ENCODE assay signal across 24 cellular contexts in the genomic region with DNA sequence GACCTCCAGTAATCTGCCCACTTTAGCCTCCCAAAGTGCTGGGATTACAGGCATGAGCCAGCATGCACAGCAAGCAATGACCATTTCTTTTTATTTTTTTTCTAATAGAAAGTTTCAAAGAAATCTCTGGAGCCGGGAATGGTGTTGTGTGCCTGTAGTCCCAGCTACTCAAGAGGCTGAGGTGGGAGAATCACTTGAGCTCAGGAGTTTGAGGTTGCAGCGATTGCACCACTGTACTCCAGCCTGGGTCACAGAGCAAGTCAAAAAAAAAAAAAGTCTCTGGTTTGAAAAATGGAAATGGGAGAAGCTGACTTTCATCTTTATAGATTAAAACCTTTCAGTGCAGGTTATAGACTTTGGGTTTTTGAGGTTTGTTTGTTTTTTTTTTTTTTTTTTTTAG. TPM values are rescaled to one million over a fixed set of nuclear protein-coding genes. Genes with fewer than 3 reads are reported as not detected.
A peak's percentile ranks its signal among the peaks of the same experiment; 100 is the strongest.
DNase-seq lines count a peak whose midpoint lies in the region; ATAC-seq and TF ChIP-seq lines count a peak whose summit lies in the region.
"Had no signal": no experiment of that assay in that cellular context is flagged by ENCODE, and none has a peak within 500 bp of the region (broad histone marks: within the 10 kb centered on the region; RNA-seq: fewer than 3 reads in every experiment).

No MANE protein-coding gene starts in this region.

- H3K4me1 ChIP-seq in IMR-90 (ENCODE audit: control insufficient read depth, insufficient read depth, low read length) (peaks cover 25% of the 10 kb centered on the region), lower lobe of right lung (peaks cover 38% of the 10 kb centered on the region), transverse colon (peaks cover 14 to 74% (median 34%) of the 10 kb centered on the region in 4 donors)
- H3K4me1 ChIP-seq: BE2C had no signal

- H3K27me3 ChIP-seq in IMR-90 (ENCODE audit: control insufficient read depth, insufficient read depth, low read length) (no peaks in the 10 kb centered on the region), lower lobe of right lung (ENCODE audit: low read depth) (no peaks in the 10 kb centered on the region), transverse colon (no peaks in the 10 kb centered on the region)
- H3K27me3 ChIP-seq: BE2C; BLaER1 treated with 17β-estradiol and CSF1 and Interleukin-3, amounts not matched to agents 10 nM and 100 nM had no signal

- H2BK120ac ChIP-seq in IMR-90 (ENCODE audit: low read depth, low read length), result no peak overlapping the region

- no peak overlapping the region for H4K91ac ChIP-seq in IMR-90 (ENCODE audit: insufficient read depth, low read depth, low read length)

- POLR2A ChIA-PET in IMR-90 (lab: Charles Lee; ENCODE audit: unreplicated experiment), result no interaction called here

- H4K8ac ChIP-seq in IMR-90 (ENCODE audit: low read depth in 2 of 2, low read length in 2 of 2), result no peak overlapping the region

- no peak overlapping the region for H3K56ac ChIP-seq in IMR-90 (ENCODE audit: extremely low read depth, insufficient read depth, low read length)

- H3K27ac Mint-ChIP-seq in activated naive CD8-positive, alpha-beta T cell treated with anti-CD3 and anti-CD28 coated beads, Interleukin-2, amount 50 U/mL, for 24 hours, result no peak overlapping the region
- H3K27ac Mint-ChIP-seq: CD4-positive, alpha-beta T cell had no signal

- no peak overlapping the region; the same call in 1 of the 2 replicates for H2AK5ac ChIP-seq in IMR-90 (ENCODE audit: low read depth, low read length)

- H3K4me1 Mint-ChIP-seq in activated naive CD8-positive, alpha-beta T cell treated with anti-CD3 and anti-CD28 coated beads, Interleukin-2, amount 50 U/mL, for 24 hours, result peaks cover 12% of the 10 kb centered on the region

- H3K14ac ChIP-seq in IMR-90 (replicated peaks; ENCODE audit: low read depth, low read length), result no peak overlapping the region

- H2AFZ ChIP-seq in IMR-90 (replicated peaks; ENCODE audit: low read length, poor library complexity), result no peak overlapping the region
- H2AFZ ChIP-seq: GM23248 had no signal

- no peak for TF ChIP-seq POLR2A in IMR-90 (IDR thresholded peaks at IDR 0.05; ENCODE audit: low read depth, low read length)
- TF ChIP-seq POLR2A in transverse colon (IDR thresholded peaks at IDR 0.05), result no peak

- no peaks in the 10 kb centered on the region for H3K27me3 Mint-ChIP-seq in activated naive CD8-positive, alpha-beta T cell treated with anti-CD3 and anti-CD28 coated beads, Interleukin-2, amount 50 U/mL, for 24 hours
- H3K27me3 Mint-ChIP-seq: CD4-positive, alpha-beta T cell; CD8-positive, alpha-beta memory T cell had no signal

- dilution Hi-C loops in IMR-90 (cut with HindIII; ENCODE audit: low sequenced_read_pairs, unreplicated experiment), result no loop called here

- H2BK5ac ChIP-seq in IMR-90 (ENCODE audit: low read depth, low read length, poor library complexity, severe bottlenecking), result no peak overlapping the region

- H3K9me3 ChIP-seq in IMR-90 (ENCODE audit: control insufficient read depth, insufficient read depth, low read length) (no peaks in the 10 kb centered on the region), lower lobe of right lung (no peaks in the 10 kb centered on the region), transverse colon (no peaks in the 10 kb centered on the region)
- H3K9me3 ChIP-seq: A549, BE2C had no signal

- H3K27ac ChIP-seq in IMR-90 (ENCODE audit: insufficient read depth, low read length) (no peak overlapping the region), VCaP (peak overlapping the region; percentile 63; the same call in 1 of the 2 replicates), lower lobe of right lung (peak overlapping the region; percentile 31), transverse colon (peak overlapping the region; percentile 6 to 86 (median 32))
- H3K27ac ChIP-seq: A549, GM23248 had no signal

- H3K36me3 Mint-ChIP-seq in activated naive CD8-positive, alpha-beta T cell treated with anti-CD3 and anti-CD28 coated beads, Interleukin-2, amount 50 U/mL, for 24 hours (ENCODE audit: low read depth), result peaks cover 3% of the 10 kb centered on the region

- H4K5ac ChIP-seq in IMR-90 (ENCODE audit: low read depth, low read length), result no peak overlapping the region

- H3K4me2 ChIP-seq in IMR-90 (ENCODE audit: low read depth, low read length), result no peak overlapping the region
- H3K4me2 ChIP-seq: A549 had no signal

- H2BK20ac ChIP-seq in IMR-90 (ENCODE audit: low read depth, low read length), result no peak overlapping the region

- H3K18ac ChIP-seq in IMR-90 (ENCODE audit: low read depth, low read length), result no peak overlapping the region

- no peak for DNase-seq in IMR-90
- DNase-seq in lower lobe of right lung, result no peak
- no peak for DNase-seq in transverse colon
- no peak for DNase-seq in activated naive CD8-positive, alpha-beta T cell treated with anti-CD3 and anti-CD28 coated beads, Interleukin-2, amount 50 U/mL, for 24 hours
- DNase-seq: 8988T; ACHN; AML-193; BE2C; Calu3; CD4-positive, alpha-beta T cell; CD8-positive, alpha-beta memory T cell; COR-L47; DMS53; DMS79 treated with DMSO at 0.1 percent for 48 hours; GF-D8; GM23248; H7; HCEC 1CT had no signal

- no TSS peak for BruUV-seq in IMR-90 (replicated peaks; lab: Mats Ljungman, UMichigan)

- in situ Hi-C loops in IMR-90 (cut with MboI; ENCODE audit: low sequenced_read_pairs) (no loop called here), transverse colon (cut with MboI; ENCODE audit: low pct_ligation_motif_present in 1 of 4, low pct_unique_long_range_greater_than_20kb in 1 of 4, low sequenced_read_pairs in 3 of 4) (no loop called here)

- H3K4me3 Mint-ChIP-seq in activated naive CD8-positive, alpha-beta T cell treated with anti-CD3 and anti-CD28 coated beads, Interleukin-2, amount 50 U/mL, for 24 hours, result no peak overlapping the region
- H3K4me3 Mint-ChIP-seq: CD14-positive monocyte; CD4-positive, alpha-beta T cell; CD8-positive, alpha-beta memory T cell had no signal

- H3K4me3 ChIP-seq in IMR-90 (ENCODE audit: insufficient read depth, low read depth, low read length) (no peak overlapping the region), lower lobe of right lung (no peak overlapping the region), transverse colon (no peak overlapping the region)
- H3K4me3 ChIP-seq: A549; BLaER1 treated with 17β-estradiol and CSF1 and Interleukin-3, amounts not matched to agents 10 nM and 100 nM; GM23248 had no signal

- TF ChIP-seq RAD21 in IMR-90 (IDR thresholded peaks at IDR 0.05; ENCODE audit: low read length), result no peak

- no peak overlapping the region for H2BK15ac ChIP-seq in IMR-90 (ENCODE audit: low read depth, low read length)

- no peaks in the 10 kb centered on the region for H4K20me1 ChIP-seq in IMR-90 (ENCODE audit: insufficient read depth, low read length)

- intact Hi-C loops in IMR-90 (cut with micrococcal nuclease) (no loop called here), lower lobe of right lung (cut with DNase I) (no loop called here), transverse colon (cut with DNase I; ENCODE audit: low total_unique reads) (no loop called here)

- no peak overlapping the region for H3K23ac ChIP-seq in IMR-90 (ENCODE audit: low read depth, low read length)

- ATAC-seq in IMR-90 (ENCODE audit: low read depth), result no peak
- peak; percentile 37 to 51 for ATAC-seq in lower lobe of right lung
- ATAC-seq in activated naive CD8-positive, alpha-beta T cell treated with anti-CD3 and anti-CD28 coated beads, Interleukin-2, amount 50 U/mL, for 24 hours, result no peak
- no peak for ATAC-seq in GM19328 (IDR thresholded peaks at IDR 0.05; ENCODE audit: unreplicated experiment)
- no peak for ATAC-seq in HG02763 (IDR thresholded peaks at IDR 0.05; ENCODE audit: unreplicated experiment)
- ATAC-seq: A549 had no signal

- peaks cover 0 to 26% of the 10 kb centered on the region in 2 experiments; a peak in 2 of 4 replicates for H3K79me1 ChIP-seq in IMR-90 (ENCODE audit: low read depth in 1 of 2, low read length in 2 of 2)

- H3K36me3 ChIP-seq in IMR-90 (ENCODE audit: control insufficient read depth, insufficient read depth, low read length) (no peaks in the 10 kb centered on the region), lower lobe of right lung (no peaks in the 10 kb centered on the region), transverse colon (no peaks in the 10 kb centered on the region)
- H3K36me3 ChIP-seq: BE2C had no signal

- CTCF ChIA-PET in IMR-90 (lab: Yijun Ruan, JAX), result interaction anchor here (1.0 to 1.1 kb wide), 2 partner anchors 24 to 172 kb away, joined by 3 to 4 read pairs; no protein-coding TSS in a partner anchor

- no peak overlapping the region for H2AK9ac ChIP-seq in IMR-90 (replicated peaks; ENCODE audit: low read depth, low read length, poor library complexity)

- WGBS in IMR-90 (ENCODE audit: extremely low coverage in 2 of 2, insufficient read length in 1 of 2), 2 experiments, result no CpG with 5 or more reads among the region's 2 CpGs
- 86 to 92% methylated on average over 2 of the region's 2 CpGs for WGBS in transverse colon (ENCODE audit: low coverage in 1 of 2), 2 donors

- TF ChIP-seq CTCF in IMR-90 (conservative IDR thresholded peaks at IDR 0.05; ENCODE audit: low read depth, low read length) (no peak), VCaP (conservative IDR thresholded peaks at IDR 0.05) (no peak), lower lobe of right lung (IDR thresholded peaks at IDR 0.05) (no peak), transverse colon (IDR thresholded peaks at IDR 0.05) (no peak)

- no peak for TF ChIP-seq EP300 in transverse colon (IDR thresholded peaks at IDR 0.05; ENCODE audit: low read depth)

- no peaks in the 10 kb centered on the region for H3K9me3 Mint-ChIP-seq in activated naive CD8-positive, alpha-beta T cell treated with anti-CD3 and anti-CD28 coated beads, Interleukin-2, amount 50 U/mL, for 24 hours
- H3K9me3 Mint-ChIP-seq: CD14-positive monocyte; CD4-positive, alpha-beta T cell; CD8-positive, alpha-beta memory T cell had no signal

- no peak overlapping the region for H3K9ac ChIP-seq in IMR-90 (ENCODE audit: low read depth, low read length)
- H3K9ac ChIP-seq: BLaER1 treated with 17β-estradiol and CSF1 and Interleukin-3, amounts not matched to agents 10 nM and 100 nM; GM23248 had no signal

- peak overlapping the region; percentile 33 for H3K4ac ChIP-seq in IMR-90 (ENCODE audit: low read depth, low read length)

- peaks cover 24% of the 10 kb centered on the region for H3K9me1 ChIP-seq in IMR-90 (ENCODE audit: insufficient read depth, low read length)

TF ChIP-seq in IMR-90, 13 proteins besides CTCF, POLR2A, EP300 and RAD21 (continues in another document):
- TF ChIP-seq NFE2L2 (IDR thresholded peaks at IDR 0.05; ENCODE audit: low read depth, low read length), result no peak
- no peak for TF ChIP-seq BHLHE40 (IDR thresholded peaks at IDR 0.05; ENCODE audit: low read depth, low read length)
- no peak for TF ChIP-seq RFX5 (IDR thresholded peaks at IDR 0.05; ENCODE audit: low read depth, low read length)
- TF ChIP-seq CHD1 (IDR thresholded peaks at IDR 0.05; ENCODE audit: low read depth, low read length), result no peak
- TF ChIP-seq CEBPB (IDR thresholded peaks at IDR 0.05; ENCODE audit: low read depth, low read length), result no peak

RNA-seq across cellular contexts. Expression of gene KMT2E, which starts 44.8 kb away (rescaled TPM):
- 79.2 and 83.3 TPM in 2 replicates for total RNA-seq in IMR-90 (2012; rRNA removed)
- polyA plus RNA-seq in IMR-90 (2012; rRNA removed), result 12.9 and 16.8 TPM in 2 replicates
- 5.3 and 7.7 TPM in 2 replicates for polyA plus RNA-seq in IMR-90 (2012; cell fraction: cytosol; rRNA removed)
- 7.4 and 30.8 TPM in 2 replicates for polyA plus RNA-seq in IMR-90 (2012; cell fraction: nucleus; rRNA removed; ENCODE audit: low replicate concordance)
- 88.2 TPM for total RNA-seq in lower lobe of right lung
- total RNA-seq in transverse colon, result 100 to 1,000 TPM in 3 of 4 donors, 10 to 100 TPM in 1; 86.8 to 362 (median 178) TPM

Comparison
In these comparisons a context has a peak if more than half of its experiments do, and no peak if none do; other contexts are left out.
1. ATAC-seq: peak in lower lobe of right lung (2 of 2); none in IMR-90 (single experiment), activated naive CD8-positive, alpha-beta T cell treated with anti-CD3 and anti-CD28 coated beads, Interleukin-2, amount 50 U/mL, for 24 hours (single experiment), GM19328 (single experiment) and HG02763 (single experiment).